Comparison of ENCODE assay signal across 16 cellular contexts in the genomic region with DNA sequence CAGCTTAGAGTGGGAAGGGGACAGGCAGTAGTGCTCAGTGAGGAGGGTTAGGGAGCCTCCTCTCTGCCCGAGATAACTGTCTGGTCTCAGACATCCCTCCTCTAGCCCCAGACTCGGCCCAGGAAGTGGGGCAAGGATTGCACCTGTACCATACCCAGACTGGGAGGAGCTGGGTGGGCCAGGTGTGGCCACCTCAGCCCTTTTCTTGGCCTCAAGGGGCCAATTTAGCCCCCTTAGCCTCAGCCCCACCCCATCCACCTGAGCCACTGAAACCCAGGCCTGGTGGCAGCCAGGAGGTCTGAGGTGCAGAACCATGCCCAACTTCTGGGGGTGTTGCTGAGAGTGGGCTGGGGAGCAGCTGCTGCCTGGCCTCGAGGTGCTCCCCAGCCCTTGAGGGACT. TPM values are rescaled to one million over a fixed set of nuclear protein-coding genes. Genes with fewer than 3 reads are reported as not detected.
A peak's percentile ranks its signal among the peaks of the same experiment; 100 is the strongest.
DNase-seq lines count a peak whose midpoint lies in the region; ATAC-seq and TF ChIP-seq lines count a peak whose summit lies in the region.
"Had no signal": no experiment of that assay in that cellular context is flagged by ENCODE, and none has a peak within 500 bp of the region (broad histone marks: within the 10 kb centered on the region; RNA-seq: fewer than 3 reads in every experiment).

No MANE protein-coding gene starts in this region.

- peaks cover 15% of the 10 kb centered on the region for H3F3A ChIP-seq in SU-DHL-6 (ENCODE audit: insufficient read depth)

- H2AFZ ChIP-seq in SU-DHL-6 (ENCODE audit: low read depth, low read length, severe bottlenecking): no peak overlapping the region

- H3K27me3 ChIP-seq in SU-DHL-6 (ENCODE audit: low read length) (no peaks in the 10 kb centered on the region), thymus (ENCODE audit: control insufficient read depth, insufficient read depth) (no peaks in the 10 kb centered on the region)

- 62% methylated on average over 3 of the region's 3 CpGs for WGBS in thymus

- TF ChIP-seq CTCF in SU-DHL-6 (IDR thresholded peaks at IDR 0.05; ENCODE audit: insufficient read depth, low read length, poor library complexity, severe bottlenecking) (no peak), HFFc6 (IDR thresholded peaks at IDR 0.05) (no peak)

- H3K36me3 Mint-ChIP-seq in activated CD4-positive, alpha-beta T cell treated with anti-CD3 and anti-CD28 coated beads, Interleukin-2, amount 10 ng/mL, durations not matched to agents 7 days and 5 days (ENCODE audit: low read depth): peaks cover 4% of the 10 kb centered on the region
- H3K36me3 Mint-ChIP-seq in memory B cell (peaks cover 2% of the 10 kb centered on the region), HFFc6 (ENCODE audit: low read depth) (no peaks in the 10 kb centered on the region)

- POLR2A ChIA-PET in activated CD4-positive, alpha-beta T cell treated with anti-CD3 and anti-CD28 coated beads, Interleukin-2, amount 10 ng/mL, durations not matched to agents 7 days and 5 days (lab: Charles Lee): no interaction called here

- H3K36me3 ChIP-seq in SU-DHL-6 (ENCODE audit: low read length) (no peaks in the 10 kb centered on the region), thymus (ENCODE audit: control insufficient read depth, insufficient read depth) (no peaks in the 10 kb centered on the region)

- H3K9me3 Mint-ChIP-seq in activated CD4-positive, alpha-beta T cell treated with anti-CD3 and anti-CD28 coated beads, Interleukin-2, amount 10 ng/mL, durations not matched to agents 7 days and 5 days: no peaks in the 10 kb centered on the region
- H3K9me3 Mint-ChIP-seq in memory B cell (no peaks in the 10 kb centered on the region), HFFc6 (no peaks in the 10 kb centered on the region)
- H3K9me3 Mint-ChIP-seq: activated naive CD4-positive, alpha-beta T cell treated with anti-CD3 and anti-CD28 coated beads for 36 hours had no signal

- H3K9me2 ChIP-seq in SU-DHL-6 (replicated peaks; ENCODE audit: insufficient read depth, low read length): no peaks in the 10 kb centered on the region

- H3K27me3 Mint-ChIP-seq in activated CD4-positive, alpha-beta T cell treated with anti-CD3 and anti-CD28 coated beads, Interleukin-2, amount 10 ng/mL, durations not matched to agents 7 days and 5 days: no peaks in the 10 kb centered on the region
- H3K27me3 Mint-ChIP-seq in memory B cell (no peaks in the 10 kb centered on the region), HFFc6 (ENCODE audit: insufficient read depth) (peaks cover 3% of the 10 kb centered on the region; the same call in 1 of the 2 replicates)

- H4K20me1 ChIP-seq in SU-DHL-6 (ENCODE audit: low read depth, low read length): no peaks in the 10 kb centered on the region; the same call in 1 of the 2 replicates

- no peak for DNase-seq in activated CD4-positive, alpha-beta T cell treated with anti-CD3 and anti-CD28 coated beads, Interleukin-2, amount 10 ng/mL, durations not matched to agents 7 days and 5 days
- no peak for DNase-seq in activated CD4-positive, alpha-beta T cell treated with anti-CD3 and anti-CD28 coated beads, Interleukin-2, amount 50 U/mL, for 4 hours
- DNase-seq in memory B cell (ENCODE audit: low spot score in 2 of 2) (no peak), HFFc6 (no peak), Right ventricle myocardium inferior (ENCODE audit: missing footprints) (no peak)
- DNase-seq: 8988T; activated naive CD4-positive, alpha-beta T cell treated with anti-CD3 and anti-CD28 coated beads for 36 hours; mammary epithelial cell; NCI-H1436 treated with DMSO at 0.1 percent for 48 hours; NCI-H446 treated with DMSO at 0.1 percent for 48 hours; occipital lobe; stimulated activated naive CD8-positive, alpha-beta T cell treated with anti-CD3 and anti-CD28 coated beads, Interleukin-15, Interleukin-2, amounts not matched to agents 100 U/mL and 50 U/mL, for 24 hours had no signal

- peaks cover 81% of the 10 kb centered on the region for H3K4me1 Mint-ChIP-seq in activated CD4-positive, alpha-beta T cell treated with anti-CD3 and anti-CD28 coated beads, Interleukin-2, amount 10 ng/mL, durations not matched to agents 7 days and 5 days
- H3K4me1 Mint-ChIP-seq in memory B cell: peaks cover 86% of the 10 kb centered on the region
- H3K4me1 Mint-ChIP-seq in HFFc6 (ENCODE audit: low read depth): peaks cover 28% of the 10 kb centered on the region

- H3K4me1 ChIP-seq in thymus (ENCODE audit: control insufficient read depth, insufficient read depth, low read length): peaks cover 46% of the 10 kb centered on the region

- intact Hi-C loops in Right ventricle myocardium inferior (cut with DNase I): no loop called here

- H3K79me2 ChIP-seq in SU-DHL-6 (ENCODE audit: insufficient read depth, low read length): peaks cover 90% of the 10 kb centered on the region

- H3K27ac Mint-ChIP-seq in activated CD4-positive, alpha-beta T cell treated with anti-CD3 and anti-CD28 coated beads, Interleukin-2, amount 10 ng/mL, durations not matched to agents 7 days and 5 days: peak overlapping the region; percentile 68
- H3K27ac Mint-ChIP-seq in memory B cell (peak overlapping the region; percentile 96), HFFc6 (no peak overlapping the region)
- H3K27ac Mint-ChIP-seq: activated naive CD4-positive, alpha-beta T cell treated with anti-CD3 and anti-CD28 coated beads for 36 hours had no signal

- H3K4me3 Mint-ChIP-seq in activated CD4-positive, alpha-beta T cell treated with anti-CD3 and anti-CD28 coated beads, Interleukin-2, amount 10 ng/mL, durations not matched to agents 7 days and 5 days: no peak overlapping the region
- H3K4me3 Mint-ChIP-seq in memory B cell: peak overlapping the region; percentile 79
- H3K4me3 Mint-ChIP-seq in HFFc6: no peak overlapping the region
- H3K4me3 Mint-ChIP-seq: activated naive CD4-positive, alpha-beta T cell treated with anti-CD3 and anti-CD28 coated beads for 36 hours had no signal

- ATAC-seq in memory B cell (ENCODE audit: low read depth): no peak
- no peak for ATAC-seq in HG02678 (IDR thresholded peaks at IDR 0.05; ENCODE audit: unreplicated experiment)
- ATAC-seq in Right ventricle myocardium inferior: no peak
- ATAC-seq: K562; stimulated activated naive CD8-positive, alpha-beta T cell treated with anti-CD3 and anti-CD28 coated beads, Interleukin-15, Interleukin-2, amounts not matched to agents 100 U/mL and 50 U/mL, for 24 hours had no signal

- H3K27ac ChIP-seq in SU-DHL-6 (ENCODE audit: low read depth, low read length): peak overlapping the region; percentile 74
- H3K27ac ChIP-seq in thymus (ENCODE audit: low read depth): peak overlapping the region; percentile 58

- peak overlapping the region; percentile 42 for H3K4me2 ChIP-seq in SU-DHL-6 (ENCODE audit: low read depth, low read length, poor library complexity, severe bottlenecking)

- H3K4me3 ChIP-seq in SU-DHL-6 (ENCODE audit: insufficient read depth, low read length, poor library complexity, severe bottlenecking) (no peak overlapping the region), thymus (ENCODE audit: low read length) (no peak overlapping the region)
- H3K4me3 ChIP-seq: K562 had no signal

- CTCF ChIA-PET in activated CD4-positive, alpha-beta T cell treated with anti-CD3 and anti-CD28 coated beads, Interleukin-2, amount 10 ng/mL, durations not matched to agents 7 days and 5 days (lab: Charles Lee): interaction anchor here (1.3 to 1.5 kb wide), 3 partner anchors 11 to 32 kb away, joined by 3 to 6 read pairs (median 4); no protein-coding TSS in a partner anchor

- H3K9me3 ChIP-seq in SU-DHL-6 (ENCODE audit: insufficient read depth, low read length): no peaks in the 10 kb centered on the region
- no peaks in the 10 kb centered on the region for H3K9me3 ChIP-seq in thymus (ENCODE audit: control insufficient read depth)

- peak overlapping the region; percentile 27; the same call in 1 of the 2 replicates for H3K9ac ChIP-seq in SU-DHL-6 (ENCODE audit: low read length)

RNA-seq across cellular contexts. Expression of a gene that starts 6.5 kb away (rescaled TPM):
- total RNA-seq in activated CD4-positive, alpha-beta T cell treated with anti-CD3 and anti-CD28 coated beads, Interleukin-2, amount 10 ng/mL, durations not matched to agents 7 days and 5 days: 10 to 100 TPM; 22.0 to 24.6 TPM
- polyA plus RNA-seq in thymus: 9.9 TPM
- total RNA-seq in HFFc6 (2021; fragmentation: NEBNext Ultra II Directional; extraction: Animal tissue kit (Norgen Biotek cat#: 25700)): 1 to 10 TPM; 6.2 to 7.7 (median 7.0) TPM
- total RNA-seq in Right ventricle myocardium inferior: 2.3 TPM
